30 cellular contexts compared by ENCODE assay signal in the genomic region with DNA sequence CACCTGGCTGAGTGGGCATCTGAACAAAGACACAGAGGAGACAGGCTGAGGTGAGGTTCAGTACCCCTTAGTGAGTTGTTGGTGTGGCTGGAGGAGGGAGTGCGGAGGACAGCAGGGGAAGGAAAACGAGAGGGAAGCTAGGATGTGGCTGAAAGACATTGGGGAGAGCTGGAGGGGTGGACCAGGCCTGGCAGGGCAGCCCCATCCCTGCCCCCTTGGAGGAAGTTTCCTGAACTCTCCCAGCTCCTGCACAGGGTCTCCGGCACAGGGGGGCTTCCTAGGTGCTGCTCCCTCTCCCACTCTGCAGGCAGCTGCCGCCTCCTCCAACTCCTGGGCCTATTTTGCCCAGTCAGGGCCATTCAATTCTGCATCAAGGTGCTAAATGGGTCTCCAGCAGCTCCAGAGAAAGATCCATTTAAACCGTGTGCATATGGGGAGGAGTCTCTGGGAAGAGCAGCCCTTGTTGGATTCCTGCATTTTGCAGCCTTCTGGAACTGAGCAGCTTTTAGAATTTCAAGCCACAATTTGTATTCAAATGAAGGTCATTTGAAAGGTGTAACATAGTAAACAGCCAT.
"Had no signal": no experiment of that assay in that cellular context is flagged by ENCODE, and none has a peak within 500 bp of the region (broad histone marks: within the 10 kb centered on the region; RNA-seq: fewer than 3 reads in every experiment).

No MANE protein-coding gene starts in this region.

- H3K4me1 Mint-ChIP-seq: activated CD4-positive, alpha-beta T cell treated with anti-CD3 and anti-CD28 coated beads, Interleukin-2, amount 10 ng/mL, durations not matched to agents 24 days and 14 days; activated naive CD4-positive, alpha-beta T cell treated with anti-CD3 and anti-CD28 coated beads, Interleukin-2, amount 10 ng/mL, durations not matched to agents 7 days and 5 days; mesothelial cell of epicardium; naive thymus-derived CD4-positive, alpha-beta T cell had no signal

- H3K4me3 ChIP-seq: ascending aorta, cardiac muscle cell, gastroesophageal sphincter, testis, transverse colon had no signal

- H3K9me3 Mint-ChIP-seq: activated CD4-positive, alpha-beta T cell treated with anti-CD3 and anti-CD28 coated beads, Interleukin-2, amount 10 ng/mL, durations not matched to agents 24 days and 14 days; activated naive CD4-positive, alpha-beta T cell treated with anti-CD3 and anti-CD28 coated beads, Interleukin-2, amount 10 ng/mL, durations not matched to agents 7 days and 5 days; activated naive CD8-positive, alpha-beta T cell treated with anti-CD3 and anti-CD28 coated beads, Interleukin-2, amount 10 ng/mL, durations not matched to agents 7 days and 5 days; activated T-helper 1 cell treated with anti-CD3 and anti-CD28 coated beads, Interleukin-12 subunit alpha, Interleukin-12 subunit beta, Interleukin-2, Interleukin-4 antibody, amounts not matched to agents 30 ng/mL and 10 ng/mL and 1 ng/mL, durations not matched to agents 14 hours and 24 hours and 36 hours; effector memory CD8-positive, alpha-beta T cell; T-helper 1 cell treated with Interleukin-12 subunit alpha and Interleukin-12 subunit beta and Interleukin-4 antibody, amounts not matched to agents 30 μg/mL and 1 μg/mL, for 36 hours had no signal

- H3K27ac ChIP-seq: ascending aorta, cardiac muscle cell, gastroesophageal sphincter, testis, transverse colon, WERI-Rb-1 had no signal

- H3K36me3 ChIP-seq: ascending aorta, cardiac muscle cell, gastroesophageal sphincter, transverse colon, WERI-Rb-1 had no signal

- ATAC-seq: effector memory CD8-positive, alpha-beta T cell; gastroesophageal sphincter; left cardiac atrium; left ventricle myocardium superior; naive thymus-derived CD4-positive, alpha-beta T cell; right cardiac atrium had no signal

- H3K4me1 ChIP-seq: ascending aorta, gastroesophageal sphincter, testis, transverse colon had no signal

- DNase-seq: activated CD4-positive, alpha-beta memory T cell treated with anti-CD3 and anti-CD28 coated beads for 36 hours; activated CD4-positive, alpha-beta T cell treated with anti-CD3 and anti-CD28 coated beads, Interleukin-2, amount 10 ng/mL, durations not matched to agents 24 days and 14 days; activated CD4-positive, CD25-positive, alpha-beta regulatory T cell treated with anti-CD3 and anti-CD28 coated beads, Interleukin-2, amount 50 U/mL, for 72 hours; activated CD8-positive, alpha-beta memory T cell treated with anti-CD3 and anti-CD28 coated beads, Interleukin-2, amount 50 U/mL, for 4 hours; activated effector memory CD4-positive, alpha-beta T cell treated with anti-CD3 and anti-CD28 coated beads, Interleukin-2, amount 50 U/mL, for 16 hours; activated naive CD4-positive, alpha-beta T cell treated with anti-CD3 and anti-CD28 coated beads, Interleukin-2, amount 10 ng/mL, durations not matched to agents 7 days and 5 days; activated naive CD8-positive, alpha-beta T cell treated with anti-CD3 and anti-CD28 coated beads, Interleukin-2, amount 10 ng/mL, durations not matched to agents 7 days and 5 days; activated T-cell treated with anti-CD3 and anti-CD28 coated beads, Interleukin-2, amount 50 U/mL, for 1 hour; cortex of kidney; effector memory CD8-positive, alpha-beta T cell; hippocampal formation; left cardiac atrium; left ventricle myocardium superior; naive thymus-derived CD4-positive, alpha-beta T cell; occipital lobe; right cardiac atrium; stimulated activated CD4-positive, alpha-beta T cell treated with anti-CD3 and anti-CD28 coated beads, Interleukin-15, amount 100 ng/mL, for 24 hours; stimulated activated CD4-positive, alpha-beta T cell treated with anti-CD3 and anti-CD28 coated beads, Interleukin-2, amount 100 ng/mL, for 24 hours; stimulated activated naive CD4-positive, alpha-beta T cell; T1000; testis; transverse colon; WERI-Rb-1 had no signal

- H3K4me3 Mint-ChIP-seq: activated CD4-positive, alpha-beta memory T cell treated with anti-CD3 and anti-CD28 coated beads for 36 hours; activated CD4-positive, alpha-beta T cell treated with anti-CD3 and anti-CD28 coated beads, Interleukin-2, amount 10 ng/mL, durations not matched to agents 24 days and 14 days; activated naive CD4-positive, alpha-beta T cell treated with anti-CD3 and anti-CD28 coated beads, Interleukin-2, amount 10 ng/mL, durations not matched to agents 7 days and 5 days; activated naive CD8-positive, alpha-beta T cell treated with anti-CD3 and anti-CD28 coated beads, Interleukin-2, amount 10 ng/mL, durations not matched to agents 7 days and 5 days; activated T-helper 1 cell treated with anti-CD3 and anti-CD28 coated beads, Interleukin-12 subunit alpha, Interleukin-12 subunit beta, Interleukin-2, Interleukin-4 antibody, amounts not matched to agents 30 ng/mL and 10 ng/mL and 1 ng/mL, durations not matched to agents 14 hours and 24 hours and 36 hours; brain; effector memory CD8-positive, alpha-beta T cell; mesothelial cell of epicardium; T-helper 1 cell treated with Interleukin-12 subunit alpha and Interleukin-12 subunit beta and Interleukin-4 antibody, amounts not matched to agents 30 μg/mL and 1 μg/mL, for 36 hours had no signal

- H3K27me3 ChIP-seq: ascending aorta, cardiac muscle cell, testis, transverse colon had no signal

- H3K36me3 Mint-ChIP-seq: activated CD4-positive, alpha-beta memory T cell treated with anti-CD3 and anti-CD28 coated beads for 36 hours; activated naive CD4-positive, alpha-beta T cell treated with anti-CD3 and anti-CD28 coated beads, Interleukin-2, amount 10 ng/mL, durations not matched to agents 7 days and 5 days; activated naive CD8-positive, alpha-beta T cell treated with anti-CD3 and anti-CD28 coated beads, Interleukin-2, amount 10 ng/mL, durations not matched to agents 7 days and 5 days; mesothelial cell of epicardium; naive thymus-derived CD4-positive, alpha-beta T cell had no signal

- H3K9me3 ChIP-seq: ascending aorta, gastroesophageal sphincter, testis, transverse colon had no signal

- H3K27ac Mint-ChIP-seq: activated CD4-positive, alpha-beta memory T cell treated with anti-CD3 and anti-CD28 coated beads for 36 hours; activated CD4-positive, alpha-beta T cell treated with anti-CD3 and anti-CD28 coated beads, Interleukin-2, amount 10 ng/mL, durations not matched to agents 24 days and 14 days; activated naive CD4-positive, alpha-beta T cell treated with anti-CD3 and anti-CD28 coated beads, Interleukin-2, amount 10 ng/mL, durations not matched to agents 7 days and 5 days; activated naive CD8-positive, alpha-beta T cell treated with anti-CD3 and anti-CD28 coated beads, Interleukin-2, amount 10 ng/mL, durations not matched to agents 7 days and 5 days; activated T-helper 1 cell treated with anti-CD3 and anti-CD28 coated beads, Interleukin-12 subunit alpha, Interleukin-12 subunit beta, Interleukin-2, Interleukin-4 antibody, amounts not matched to agents 30 ng/mL and 10 ng/mL and 1 ng/mL, durations not matched to agents 14 hours and 24 hours and 36 hours; effector memory CD8-positive, alpha-beta T cell; mesothelial cell of epicardium; T-helper 1 cell treated with Interleukin-12 subunit alpha and Interleukin-12 subunit beta and Interleukin-4 antibody, amounts not matched to agents 30 μg/mL and 1 μg/mL, for 36 hours had no signal
